Comparison of ENCODE assay signal across 15 cellular contexts in genomic region chr7:27191081-27191715, GRCh38. TPM values are rescaled to one million over a fixed set of nuclear protein-coding genes. Genes with fewer than 3 reads are reported as not detected.
DNase-seq lines count a peak whose midpoint lies in the region; ATAC-seq and TF ChIP-seq lines count a peak whose summit lies in the region.
"Had no signal": no experiment of that assay in that cellular context is flagged by ENCODE, and none has a peak within 500 bp of the region (broad histone marks: within the 10 kb centered on the region; RNA-seq: fewer than 3 reads in every experiment).

No MANE protein-coding gene starts in this region.

- intact Hi-C loops in gastrocnemius medialis (cut with DNase I; ENCODE audit: low total_unique reads) = loop anchor here (5.0 kb wide), 2 partner anchors 551 to 911 kb away; partner anchors contain the start of gene TAX1BP1

- TF ChIP-seq POLR2A in gastrocnemius medialis (IDR thresholded peaks at IDR 0.05) = no peak

- H3K4me1 Mint-ChIP-seq in T-helper 2 cell treated with Interferon-gamma antibody and Interleukin-4, amounts not matched to agents 5 μg/mL and 100 μg/mL, for 36 hours (ENCODE audit: low read depth) = peaks cover 12% of the 10 kb centered on the region

- peaks cover 7% of the 10 kb centered on the region for H3K36me3 Mint-ChIP-seq in T-helper 2 cell treated with Interferon-gamma antibody and Interleukin-4, amounts not matched to agents 5 μg/mL and 100 μg/mL, for 36 hours (ENCODE audit: low read depth)

- no peak for DNase-seq in T-helper 2 cell treated with Interferon-gamma antibody and Interleukin-4, amounts not matched to agents 5 μg/mL and 100 μg/mL, for 36 hours (ENCODE audit: low spot score)
- no peak for DNase-seq in T-helper 2 cell
- peak; percentile 66 for DNase-seq in HT-29 (ENCODE audit: low spot score)
- DNase-seq in islet precursor cell = peak; percentile 52
- no peak for DNase-seq in gastrocnemius medialis
- DNase-seq in OCI-M1 (lab: John Stamatoyannopoulos, UW) = no peak
- no peak for DNase-seq in HK-2 (ENCODE audit: unreplicated experiment)
- DNase-seq: brain microvascular endothelial cell; effector memory CD8-positive, alpha-beta T cell; left cardiac atrium had no signal

- no peak for ATAC-seq in gastrocnemius medialis
- ATAC-seq in GM18498 (IDR thresholded peaks at IDR 0.05; ENCODE audit: unreplicated experiment) = no peak
- ATAC-seq: effector memory CD8-positive, alpha-beta T cell; HCT116 had no signal

- H3K27ac ChIP-seq in gastrocnemius medialis = peak overlapping the region; percentile 90 to 99 (median 95)
- H3K27ac ChIP-seq: 22Rv1, brain microvascular endothelial cell had no signal

- H3K27me3 Mint-ChIP-seq in T-helper 2 cell treated with Interferon-gamma antibody and Interleukin-4, amounts not matched to agents 5 μg/mL and 100 μg/mL, for 36 hours (ENCODE audit: low read depth) = peaks cover 89% of the 10 kb centered on the region

- no peaks in the 10 kb centered on the region for H3K9me3 Mint-ChIP-seq in T-helper 2 cell treated with Interferon-gamma antibody and Interleukin-4, amounts not matched to agents 5 μg/mL and 100 μg/mL, for 36 hours
- H3K9me3 Mint-ChIP-seq: effector memory CD8-positive, alpha-beta T cell had no signal

- no peak for TF ChIP-seq CTCF in gastrocnemius medialis (IDR thresholded peaks at IDR 0.05 in 4 of 5, conservative IDR thresholded peaks at IDR 0.05 in 1 of 5)

- H3K4me3 Mint-ChIP-seq in T-helper 2 cell treated with Interferon-gamma antibody and Interleukin-4, amounts not matched to agents 5 μg/mL and 100 μg/mL, for 36 hours = no peak overlapping the region

- peak overlapping the region; percentile 52 to 63 (median 58) for H3K4me3 ChIP-seq in gastrocnemius medialis

- no peaks in the 10 kb centered on the region for H3K9me3 ChIP-seq in gastrocnemius medialis

- H3K27ac Mint-ChIP-seq in T-helper 2 cell treated with Interferon-gamma antibody and Interleukin-4, amounts not matched to agents 5 μg/mL and 100 μg/mL, for 36 hours = peak overlapping the region; percentile 31
- H3K27ac Mint-ChIP-seq: effector memory CD8-positive, alpha-beta T cell had no signal

- H3K27me3 ChIP-seq in gastrocnemius medialis = peaks cover 0 to 15% (median 6%) of the 10 kb centered on the region in 3 donors

- H3K4me1 ChIP-seq in gastrocnemius medialis = peaks cover 14 to 46% of the 10 kb centered on the region in 2 donors

- H3K36me3 ChIP-seq in gastrocnemius medialis = no peaks in the 10 kb centered on the region
- H3K36me3 ChIP-seq: brain microvascular endothelial cell had no signal

- in situ Hi-C loops in gastrocnemius medialis (cut with MboI; ENCODE audit: low sequenced_read_pairs in 4 of 4) = loop anchor here (10.0 to 25.0 kb wide), 7 partner anchors 474 to 1429 kb away; partner anchors contain the start of genes CREB5 (in 1 of the 4) and HIBADH (in 1 of the 4)

RNA-seq across cellular contexts. Expression of gene HOXA11, which starts 6.2 kb away (rescaled TPM):
- total RNA-seq in HT-29 (2014; rRNA removed; shearing (Covaris generic)) = 67.7 and 74.3 TPM in 2 replicates
- 1 to 10 TPM; 5.1 to 7.9 (median 6.4) TPM for total RNA-seq in gastrocnemius medialis
- total RNA-seq: HT1080, left cardiac atrium had no signal

RNA-seq across cellular contexts. Expression of gene HOXA13, which starts 8.7 kb away (rescaled TPM):
- 19.8 and 22.2 TPM in 2 replicates for total RNA-seq in HT-29 (2014; rRNA removed; shearing (Covaris generic))
- total RNA-seq in gastrocnemius medialis = 1 to 10 TPM in 3 of 4 donors, under 1 TPM in 1; 0.82 to 2.4 (median 1.7) TPM
- total RNA-seq: glomerular endothelial cell, left cardiac atrium had no signal

RNA-seq across cellular contexts. Expression of gene HOXA10, which starts 17.1 kb away (rescaled TPM):
- total RNA-seq in HT-29 (2014; rRNA removed; shearing (Covaris generic)) = 78.9 and 86.4 TPM in 2 replicates
- total RNA-seq in gastrocnemius medialis = 10 to 100 TPM; 24.6 to 61.2 (median 40.0) TPM

RNA-seq across cellular contexts. Expression of gene HOXA9, which starts 25.9 kb away (rescaled TPM):
- total RNA-seq in HT-29 (2014; rRNA removed; shearing (Covaris generic)) = 96.1 and 99.2 TPM in 2 replicates
- 10 to 100 TPM; 18.9 to 30.3 (median 19.5) TPM for total RNA-seq in gastrocnemius medialis
- total RNA-seq: left cardiac atrium had no signal

RNA-seq across cellular contexts. Expression of gene HOXA7, which starts 34.7 kb away (rescaled TPM):
- total RNA-seq in HT-29 (2014; rRNA removed; shearing (Covaris generic)) = 5.6 and 10.7 TPM in 2 replicates
- 10 to 100 TPM in 1 of 4 donors, 1 to 10 TPM in 3; 5.3 to 12.8 (median 8.6) TPM for total RNA-seq in gastrocnemius medialis
- total RNA-seq: HT1080 had no signal

Comparison
In these comparisons a context has a peak if more than half of its experiments do, and no peak if none do; other contexts are left out.
1. DNase-seq: peak in HT-29 (single experiment) and islet precursor cell (single experiment); none in T-helper 2 cell treated with Interferon-gamma antibody and Interleukin-4, amounts not matched to agents 5 μg/mL and 100 μg/mL, for 36 hours (single experiment), T-helper 2 cell (0 of 5), gastrocnemius medialis (0 of 2), OCI-M1 (single experiment) and HK-2 (single experiment).